18 cellular contexts compared by ENCODE assay signal in the genomic region with DNA sequence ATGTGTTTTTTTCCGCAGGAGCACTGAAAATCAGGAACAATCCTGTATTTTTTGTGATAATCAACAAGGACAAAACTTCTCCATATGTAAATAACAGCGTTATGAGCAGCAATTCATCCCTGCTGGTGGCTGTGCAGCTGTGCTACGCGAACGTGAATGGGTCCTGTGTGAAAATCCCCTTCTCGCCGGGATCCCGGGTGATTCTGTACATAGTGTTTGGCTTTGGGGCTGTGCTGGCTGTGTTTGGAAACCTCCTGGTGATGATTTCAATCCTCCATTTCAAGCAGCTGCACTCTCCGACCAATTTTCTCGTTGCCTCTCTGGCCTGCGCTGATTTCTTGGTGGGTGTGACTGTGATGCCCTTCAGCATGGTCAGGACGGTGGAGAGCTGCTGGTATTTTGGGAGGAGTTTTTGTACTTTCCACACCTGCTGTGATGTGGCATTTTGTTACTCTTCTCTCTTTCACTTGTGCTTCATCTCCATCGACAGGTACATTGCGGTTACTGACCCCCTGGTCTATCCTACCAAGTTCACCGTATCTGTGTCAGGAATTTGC. TPM values are rescaled to one million over a fixed set of nuclear protein-coding genes. Genes with fewer than 3 reads are reported as not detected.
DNase-seq lines count a peak whose midpoint lies in the region; FAIRE-seq and TF ChIP-seq lines count a peak whose summit lies in the region.
"Had no signal": no experiment of that assay in that cellular context is flagged by ENCODE, and none has a peak within 500 bp of the region (broad histone marks: within the 10 kb centered on the region; RNA-seq: fewer than 3 reads in every experiment).

A gene with protein sequence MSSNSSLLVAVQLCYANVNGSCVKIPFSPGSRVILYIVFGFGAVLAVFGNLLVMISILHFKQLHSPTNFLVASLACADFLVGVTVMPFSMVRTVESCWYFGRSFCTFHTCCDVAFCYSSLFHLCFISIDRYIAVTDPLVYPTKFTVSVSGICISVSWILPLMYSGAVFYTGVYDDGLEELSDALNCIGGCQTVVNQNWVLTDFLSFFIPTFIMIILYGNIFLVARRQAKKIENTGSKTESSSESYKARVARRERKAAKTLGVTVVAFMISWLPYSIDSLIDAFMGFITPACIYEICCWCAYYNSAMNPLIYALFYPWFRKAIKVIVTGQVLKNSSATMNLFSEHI (plus strand): TSS at position 102 of the 557 bp plus-strand sequence. CDS start 0 bp downstream, at position 102.

- H3K9me3 ChIP-seq in PC-9 (ENCODE audit: insufficient read depth, low read depth): peaks cover 4% of the 10 kb centered on the region; the same call in 1 of the 2 replicates
- H3K9me3 ChIP-seq in H1 (ENCODE audit: insufficient read depth in 2 of 2, low read depth in 1 of 2, low read length in 1 of 2): no peaks in the 10 kb centered on the region
- no peaks in the 10 kb centered on the region for H3K9me3 ChIP-seq in ovary
- H3K9me3 ChIP-seq: Caco-2, SJSA1 had no signal

- POLR2A ChIA-PET in PC-9 (lab: Charles Lee; ENCODE audit: unreplicated experiment) (no interaction called here), H1 (lab: Charles Lee; ENCODE audit: partially characterized antibody) (interaction anchor here (0.9 to 1.0 kb wide), 2 partner anchors 8 to 244 kb away, joined by 3 read pairs; a partner anchor contains a TSS)

- no peak within 1 kb of the TSS for H4K8ac ChIP-seq in H1 (ENCODE audit: extremely low read depth, insufficient read depth, low read length)

- H3K4me3 Mint-ChIP-seq in mesothelial cell of epicardium: no peak within 1 kb of the TSS
- H3K4me3 Mint-ChIP-seq: CD4-positive, CD25-positive, alpha-beta regulatory T cell; HFFc6 had no signal

- 83% methylated on average over 15 of the region's 15 CpGs; no CpG with 5 or more reads in 1 of the 2 experiments for WGBS in H1 (ENCODE audit: extremely low coverage in 1 of 2, insufficient coverage in 1 of 2, insufficient read length in 1 of 2, insufficient replicate concordance in 2 of 2, low coverage in 1 of 2, low lambda C conversion rate in 2 of 2, missing lambda C conversion rate in 1 of 2), 2 experiments
- 77 to 79% (median 79%) methylated on average over 15 of the region's 15 CpGs for WGBS in ovary, 3 donors

- H2BK20ac ChIP-seq in H1 (ENCODE audit: low read length): 0 out of 2 replicates have a peak within 1 kb of the TSS, but pooled peaks have one; percentile 37

- no peak within 1 kb of the TSS for H3K4ac ChIP-seq in H1 (replicated peaks; ENCODE audit: insufficient read length, low read depth, low read length)

- no peaks in the 10 kb centered on the region for H3K79me2 ChIP-seq in PC-9 (ENCODE audit: low read depth)
- no peaks in the 10 kb centered on the region for H3K79me2 ChIP-seq in H1 (ENCODE audit: control insufficient read depth in 1 of 2, insufficient read depth in 2 of 2, low read length in 2 of 2)

- H3K27me3 Mint-ChIP-seq in mesothelial cell of epicardium (ENCODE audit: low read depth): peaks cover 15% of the 10 kb centered on the region

- no peaks in the 10 kb centered on the region for H3K9me3 Mint-ChIP-seq in mesothelial cell of epicardium
- H3K9me3 Mint-ChIP-seq: CD4-positive, CD25-positive, alpha-beta regulatory T cell; HFFc6 had no signal

- H3K23me2 ChIP-seq in H1 (ENCODE audit: low read depth, low read length): no peaks in the 10 kb centered on the region

- no peaks in the 10 kb centered on the region for H4K20me1 ChIP-seq in PC-9 (ENCODE audit: insufficient read depth)
- H4K20me1 ChIP-seq in H1 (replicated peaks in 1 of 2; ENCODE audit: control insufficient read depth in 1 of 2, insufficient read depth in 2 of 2, low read length in 2 of 2): no peaks in the 10 kb centered on the region

- no peak within 1 kb of the TSS for H3K4me3 ChIP-seq in PC-9
- no peak within 1 kb of the TSS for H3K4me3 ChIP-seq in H1 (ENCODE audit: extremely low read depth in 1 of 4, insufficient read depth in 2 of 4, low read depth in 3 of 4, low read length in 4 of 4)
- no peak within 1 kb of the TSS for H3K4me3 ChIP-seq in ovary
- H3K4me3 ChIP-seq: SJSA1 had no signal

- no peak within 1 kb of the TSS for H2BK15ac ChIP-seq in H1 (ENCODE audit: low read length)

- no peak for DNase-seq in PC-9
- DNase-seq in H1 (ENCODE audit: low read depth in 1 of 2, low spot score in 2 of 2): no peak
- DNase-seq in midbrain (lab: John Stamatoyannopoulos, UW): peak; percentile 40
- no peak for DNase-seq in mesothelial cell of epicardium (ENCODE audit: low spot score in 2 of 2, unreplicated experiment in 2 of 2)
- no peak for DNase-seq in activated CD4-positive, alpha-beta T cell treated with anti-CD3 and anti-CD28 coated beads for 4 hours
- no peak for DNase-seq in ovary
- DNase-seq: AML-193; Caco-2; CD4-positive, CD25-positive, alpha-beta regulatory T cell; DMS153; EL; HFFc6; MM.1S; NCI-H2029; NCI-H510A had no signal

- peak within 1 kb of the TSS; percentile 88 for H2BK12ac ChIP-seq in H1 (ENCODE audit: low read depth, low read length)

- no TSS peak for BruUV-seq in PC-9 (replicated peaks; lab: Mats Ljungman, UMichigan)

- H3K4me1 ChIP-seq in PC-9 (replicated peaks; ENCODE audit: insufficient read depth) (no peaks in the 10 kb centered on the region), H1 (replicated peaks in 1 of 4; ENCODE audit: control insufficient read depth in 3 of 4, insufficient read depth in 4 of 4, low read length in 3 of 4) (peaks cover 0 to 6% (median 1%) of the 10 kb centered on the region in 4 experiments; a peak in 5 of 7 replicates), ovary (ENCODE audit: insufficient read depth) (no peaks in the 10 kb centered on the region)
- H3K4me1 ChIP-seq: SJSA1 had no signal

- intact Hi-C loops in PC-9 (cut with micrococcal nuclease; ENCODE audit: unreplicated experiment) (no loop called here), ovary (cut with DNase I) (no loop called here)

- TF ChIP-seq EP300 in H1 (IDR thresholded peaks at IDR 0.05; ENCODE audit: borderline replicate concordance in 1 of 2, low read depth in 2 of 2, low read length in 2 of 2) (no peak), ovary (IDR thresholded peaks at IDR 0.05) (no peak)

- no peak within 1 kb of the TSS for H3K56ac ChIP-seq in H1 (replicated peaks; ENCODE audit: insufficient read length, low read depth, low read length)

- peak within 1 kb of the TSS; percentile 48; the same call in 1 of the 2 replicates for H2AFZ ChIP-seq in PC-9
- peak within 1 kb of the TSS; percentile 61; the same call in 1 of the 2 replicates for H2AFZ ChIP-seq in H1 (ENCODE audit: low read length)

- H3K27ac Mint-ChIP-seq in mesothelial cell of epicardium: no peak within 1 kb of the TSS
- H3K27ac Mint-ChIP-seq: CD4-positive, CD25-positive, alpha-beta regulatory T cell; HFFc6 had no signal

- H3K36me3 ChIP-seq in PC-9 (ENCODE audit: low read depth): no peaks in the 10 kb centered on the region
- no peaks in the 10 kb centered on the region for H3K36me3 ChIP-seq in H1 (ENCODE audit: control insufficient read depth in 2 of 4, insufficient read depth in 4 of 4, low read length in 3 of 4)
- no peaks in the 10 kb centered on the region for H3K36me3 ChIP-seq in ovary
- H3K36me3 ChIP-seq: SJSA1 had no signal

- no peaks in the 10 kb centered on the region for H3K79me1 ChIP-seq in H1 (ENCODE audit: low read depth, low read length)

- CTCF ChIA-PET in PC-9 (lab: Charles Lee): no interaction called here
- CTCF ChIA-PET in H1 (lab: Charles Lee; ENCODE audit: partially characterized antibody): no interaction called here

- no peak within 1 kb of the TSS for H4K91ac ChIP-seq in H1 (replicated peaks; ENCODE audit: insufficient read length, low read length)

- peaks cover 2% of the 10 kb centered on the region for H3K4me1 Mint-ChIP-seq in mesothelial cell of epicardium
- H3K4me1 Mint-ChIP-seq: CD4-positive, CD25-positive, alpha-beta regulatory T cell had no signal

- H4K5ac ChIP-seq in H1 (ENCODE audit: insufficient read length, low read depth, low read length): no peak within 1 kb of the TSS

- no peak within 1 kb of the TSS for H3K9ac ChIP-seq in H1 (replicated peaks in 1 of 4; ENCODE audit: extremely low read depth in 1 of 4, low read depth in 3 of 4, low read length in 3 of 4)

- 0 out of 2 replicates have a peak within 1 kb of the TSS, but pooled peaks have one; percentile 9 for H3K18ac ChIP-seq in H1 (ENCODE audit: extremely low read depth, low read length)

- no peaks in the 10 kb centered on the region for H3F3A ChIP-seq in PC-9 (ENCODE audit: insufficient read depth, low read depth)

- no peak within 1 kb of the TSS for H2AK5ac ChIP-seq in H1 (ENCODE audit: low read depth, low read length)

- no peak for TF ChIP-seq RAD21 in H1 (IDR thresholded peaks at IDR 0.05 in 1 of 2, conservative IDR thresholded peaks at IDR 0.05 in 1 of 2; ENCODE audit: low read depth in 2 of 2, low read length in 2 of 2)

- H3K4me2 ChIP-seq in PC-9: no peak within 1 kb of the TSS
- peak within 1 kb of the TSS in 1 of 2 experiments; percentile 1; a peak in 1 of 4 replicates for H3K4me2 ChIP-seq in H1 (ENCODE audit: insufficient read depth in 1 of 2, low read depth in 2 of 2, low read length in 2 of 2)

- FAIRE-seq in H1 (lab: Jason Lieb, UNC): no peak

- TF ChIP-seq CTCF in PC-9 (conservative IDR thresholded peaks at IDR 0.05): no peak
- TF ChIP-seq CTCF in H1 (IDR thresholded peaks at IDR 0.05; ENCODE audit: control extremely low read depth in 1 of 3, insufficient read depth in 1 of 3, low read depth in 1 of 3, low read length in 3 of 3): no peak
- no peak for TF ChIP-seq CTCF in mesothelial cell of epicardium (IDR thresholded peaks at IDR 0.05; ENCODE audit: unreplicated experiment)
- no peak for TF ChIP-seq CTCF in ovary (IDR thresholded peaks at IDR 0.05)

- TF ChIP-seq POLR2A in H1 (IDR thresholded peaks at IDR 0.05; ENCODE audit: control extremely low read depth in 1 of 2, low read depth in 2 of 2, low read length in 2 of 2) (no peak), ovary (IDR thresholded peaks at IDR 0.05) (no peak)

- no peak within 1 kb of the TSS for H3K27ac ChIP-seq in PC-9
- no peak within 1 kb of the TSS for H3K27ac ChIP-seq in H1 (ENCODE audit: low read depth, low read length)
- H3K27ac ChIP-seq in temporal lobe (ENCODE audit: low read depth, low read length): peak within 1 kb of the TSS; percentile 91
- H3K27ac ChIP-seq in ovary: no peak within 1 kb of the TSS
- H3K27ac ChIP-seq: SJSA1 had no signal

- no peaks in the 10 kb centered on the region for H3K36me3 Mint-ChIP-seq in mesothelial cell of epicardium
- H3K36me3 Mint-ChIP-seq: CD4-positive, CD25-positive, alpha-beta regulatory T cell had no signal

- H3K14ac ChIP-seq in H1 (ENCODE audit: insufficient read length): no peak within 1 kb of the TSS

- no peak within 1 kb of the TSS for H2BK5ac ChIP-seq in H1 (ENCODE audit: low read depth, low read length)

- no peak within 1 kb of the TSS for H3K23ac ChIP-seq in H1 (ENCODE audit: insufficient read length)

- H3K9me2 ChIP-seq in PC-9 (ENCODE audit: insufficient read depth): 0 out of 2 replicates have a peak, but pooled peaks cover 5% of the 10 kb centered on the region

- H2BK120ac ChIP-seq in H1 (replicated peaks; ENCODE audit: low read depth, low read length): no peak within 1 kb of the TSS

- H3K27me3 ChIP-seq in PC-9 (ENCODE audit: insufficient read depth, low read depth) (no peaks in the 10 kb centered on the region), H1 (replicated peaks in 1 of 4; ENCODE audit: control insufficient read depth in 3 of 4, extremely low read depth in 1 of 4, insufficient read depth in 3 of 4, low read length in 3 of 4) (no peaks in the 10 kb centered on the region), ovary (no peaks in the 10 kb centered on the region)

RNA-seq across cellular contexts. Expression of the gene that starts here (rescaled TPM):
- total RNA-seq in PC-9 (2021) (not detected in 2 replicates), temporal lobe (not detected), mesothelial cell of epicardium (not detected in 3 replicates), ovary (not detected)
- not detected in 2 replicates for total RNA-seq in H1 (2021; fragmentation: NEBNext Ultra II Directional; extraction: Animal tissue kit (Norgen Biotek cat#: 25700))
- polyA plus RNA-seq in H1 (2011; rRNA removed) (0.06 TPM in 2 replicates), ovary (not detected)
- not detected for polyA plus RNA-seq in H1 (2011; cell fraction: cytosol; rRNA removed)
- not detected for polyA plus RNA-seq in H1 (2011; cell fraction: nucleus; rRNA removed)
- not detected in 4 replicates for polyA plus RNA-seq in H1 (2012, experiment 1 of 2)
- not detected for polyA plus RNA-seq in H1 (2012, experiment 2 of 2)
- polyA plus RNA-seq in H1 (2013, experiment 1 of 2): not detected
- polyA plus RNA-seq in H1 (2013, experiment 2 of 2): not detected
- not detected in 2 replicates for polyA minus RNA-seq in H1 (2011; rRNA and poly(A)+ RNA removed)
- not detected for polyA minus RNA-seq in H1 (2011; cell fraction: cytosol; rRNA and poly(A)+ RNA removed)
- polyA minus RNA-seq in H1 (2011; cell fraction: nucleus; rRNA and poly(A)+ RNA removed): not detected
- total RNA-seq: Caco-2; CD4-positive, CD25-positive, alpha-beta regulatory T cell; H4; HFFc6; SJSA1 had no signal
- polyA plus RNA-seq: CD4-positive, CD25-positive, alpha-beta regulatory T cell had no signal
